Comparison of ENCODE assay signal across 29 cellular contexts in the genomic region with DNA sequence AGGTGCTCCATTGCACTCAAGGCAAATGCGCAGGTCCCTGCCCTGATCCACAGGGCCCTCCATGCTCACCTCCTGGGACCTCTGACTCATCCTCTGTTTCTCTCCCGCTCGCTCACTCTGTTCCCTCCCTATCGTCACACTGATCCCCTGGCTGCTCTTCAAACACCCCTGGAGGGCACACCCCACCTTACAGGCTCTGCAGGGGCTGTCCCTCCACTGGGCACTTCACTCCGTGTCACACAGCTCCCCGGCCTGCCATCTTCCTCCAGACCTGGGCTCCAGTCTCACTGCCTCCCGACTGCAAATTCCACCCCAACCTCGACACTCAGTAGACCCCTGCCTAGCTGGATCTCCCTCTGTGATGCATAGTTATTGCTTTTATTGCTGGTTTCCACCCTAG.
"Had no signal": no experiment of that assay in that cellular context is flagged by ENCODE, and none has a peak within 500 bp of the region (broad histone marks: within the 10 kb centered on the region; RNA-seq: fewer than 3 reads in every experiment).

No MANE protein-coding gene starts in this region.

- H3K27ac Mint-ChIP-seq: mesothelial cell of epicardium; natural killer cell; nephron progenitor cell; neural progenitor cell; stimulated activated naive CD8-positive, alpha-beta T cell treated with anti-CD3 and anti-CD28 coated beads, Interleukin-15, amount 100 ng/mL, for 72 hours; type B pancreatic cell had no signal

- H3K4me2 ChIP-seq: neural progenitor cell had no signal

- H2AFZ ChIP-seq: neural progenitor cell had no signal

- H3K9me3 Mint-ChIP-seq: immature natural killer cell; mesothelial cell of epicardium; natural killer cell; nephron progenitor cell; neural progenitor cell; stimulated activated naive CD8-positive, alpha-beta T cell treated with anti-CD3 and anti-CD28 coated beads, Interleukin-15, amount 100 ng/mL, for 72 hours; type B pancreatic cell had no signal

- H3K9me3 ChIP-seq: left lung, lower lobe of right lung, ovary, prostate gland, tibial nerve, uterus had no signal

- DNase-seq: hypothalamus; immature natural killer cell; kidney; left colon; left lung; lower lobe of right lung; mammary epithelial cell; mesendoderm; naive B cell; natural killer cell; nephron progenitor cell; ovary; retina; right cardiac atrium; stimulated activated CD4-positive, alpha-beta T cell treated with anti-CD3 and anti-CD28 coated beads, Interleukin-12 subunit alpha, Interleukin-12 subunit beta, amount 100 ng/mL, for 4 hours; stimulated activated CD4-positive, alpha-beta T cell treated with anti-CD3 and anti-CD28 coated beads, Interleukin-15, amount 100 ng/mL, for 24 hours; stimulated activated CD4-positive, alpha-beta T cell treated with anti-CD3 and anti-CD28 coated beads, Interleukin-2, amount 100 ng/mL, for 24 hours; stimulated activated CD4-positive, alpha-beta T cell treated with anti-CD3 and anti-CD28 coated beads, Interleukin-4, amount 100 ng/mL, for 1 hour; stimulated activated naive CD4-positive, alpha-beta T cell treated with Interleukin-2 at 50 U/mL for 16 hours; stimulated activated naive CD8-positive, alpha-beta T cell treated with anti-CD3 and anti-CD28 coated beads, Interleukin-15, amount 100 ng/mL, for 72 hours; substantia nigra; uterus had no signal

- H3K27me3 ChIP-seq: left lung, neural progenitor cell, ovary, tibial nerve, uterus had no signal

- H3K4me3 ChIP-seq: left lung, lower lobe of right lung, neural progenitor cell, ovary, prostate gland, skin epidermis, tibial nerve, uterus had no signal

- H3K36me3 ChIP-seq: left lung, lower lobe of right lung, neural progenitor cell, ovary, prostate gland, tibial nerve, uterus had no signal

- H3K4me1 ChIP-seq: left lung, prostate gland, uterus had no signal

- H3K4me1 Mint-ChIP-seq: nephron progenitor cell; stimulated activated naive CD8-positive, alpha-beta T cell treated with anti-CD3 and anti-CD28 coated beads, Interleukin-15, amount 100 ng/mL, for 72 hours had no signal

- ATAC-seq: left colon; left lung; lower lobe of right lung; natural killer cell; right cardiac atrium; sciatic nerve; stimulated activated naive CD8-positive, alpha-beta T cell treated with anti-CD3 and anti-CD28 coated beads, Interleukin-15, amount 100 ng/mL, for 72 hours had no signal

- H3K36me3 Mint-ChIP-seq: mesothelial cell of epicardium, natural killer cell, neural progenitor cell, type B pancreatic cell had no signal

- H3K4me3 Mint-ChIP-seq: immature natural killer cell; mesothelial cell of epicardium; natural killer cell; nephron progenitor cell; neural progenitor cell; stimulated activated naive CD8-positive, alpha-beta T cell treated with anti-CD3 and anti-CD28 coated beads, Interleukin-15, amount 100 ng/mL, for 72 hours; type B pancreatic cell had no signal

- H3K27ac ChIP-seq: left lung, lower lobe of right lung, neural progenitor cell, ovary, prostate gland, skin epidermis, tibial nerve, uterus had no signal

- H3K9ac ChIP-seq: neural progenitor cell had no signal
